20 cellular contexts compared by ENCODE assay signal in the genomic region with DNA sequence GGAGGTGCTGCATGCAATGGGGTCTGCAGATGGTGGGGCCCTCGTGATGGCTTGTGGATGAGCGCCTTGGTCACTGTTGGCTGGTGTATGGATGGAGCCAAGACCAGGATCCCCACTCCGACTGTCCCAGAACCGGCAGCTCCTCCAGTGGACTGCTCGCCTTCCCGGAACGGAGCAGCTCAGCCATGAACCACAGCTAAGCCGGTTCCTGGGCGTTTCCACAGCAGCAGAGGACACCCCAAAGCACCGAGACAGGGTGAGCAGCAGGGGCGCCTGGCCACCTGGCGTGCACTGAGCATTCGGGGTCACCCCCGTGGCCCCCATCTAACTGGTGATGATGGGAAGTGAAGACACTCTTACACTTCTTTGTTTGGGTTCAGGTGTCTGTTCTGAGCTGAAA. TPM values are rescaled to one million over a fixed set of nuclear protein-coding genes. Genes with fewer than 3 reads are reported as not detected.
DNase-seq lines count a peak whose midpoint lies in the region; ATAC-seq and TF ChIP-seq lines count a peak whose summit lies in the region.
"Had no signal": no experiment of that assay in that cellular context is flagged by ENCODE, and none has a peak within 500 bp of the region (broad histone marks: within the 10 kb centered on the region; RNA-seq: fewer than 3 reads in every experiment).

No MANE protein-coding gene starts in this region.

- H3K27me3 ChIP-seq in A673 (replicated peaks; ENCODE audit: insufficient read depth, low read depth, low read length, poor library complexity): no peaks in the 10 kb centered on the region
- H3K27me3 ChIP-seq in SU-DHL-6 (ENCODE audit: low read length): no peaks in the 10 kb centered on the region
- no peaks in the 10 kb centered on the region for H3K27me3 ChIP-seq in endodermal cell (ENCODE audit: control insufficient read depth, insufficient read depth, low read length, poor library complexity, severe bottlenecking)
- H3K27me3 ChIP-seq in H9 (ENCODE audit: insufficient read depth, low read length): no peaks in the 10 kb centered on the region
- H3K27me3 ChIP-seq: BLaER1 had no signal

- no peaks in the 10 kb centered on the region for H3K27me3 Mint-ChIP-seq in endodermal cell (ENCODE audit: insufficient read depth)
- peaks cover 3% of the 10 kb centered on the region for H3K27me3 Mint-ChIP-seq in H9 (ENCODE audit: low read depth)

- H4K20me1 ChIP-seq in SU-DHL-6 (ENCODE audit: low read depth, low read length): no peaks in the 10 kb centered on the region
- H4K20me1 ChIP-seq in H9 (ENCODE audit: control insufficient read depth, insufficient read depth, insufficient read length): no peaks in the 10 kb centered on the region
- H4K20me1 ChIP-seq: BLaER1 had no signal

- H3K4ac ChIP-seq in H9 (ENCODE audit: low read depth, low read length): no peak overlapping the region

- no peak overlapping the region for H3K56ac ChIP-seq in H9 (ENCODE audit: insufficient read length, low read depth, low read length)

- H3K9ac ChIP-seq in SU-DHL-6 (ENCODE audit: low read length) (no peak overlapping the region), endodermal cell (ENCODE audit: extremely low read depth, low read length, poor library complexity, severe bottlenecking) (no peak overlapping the region), H9 (ENCODE audit: extremely low read depth, insufficient read length, low read length) (no peak overlapping the region)
- H3K9ac ChIP-seq: BLaER1, GM23248 had no signal

- H3K9me2 ChIP-seq in SU-DHL-6 (replicated peaks; ENCODE audit: insufficient read depth, low read length): no peaks in the 10 kb centered on the region

- WGBS in endodermal cell (ENCODE audit: insufficient coverage in 1 of 2, insufficient read length in 1 of 2), 2 experiments: 88 to 91% methylated on average over 4 to 14 of the region's 14 CpGs
- WGBS in H9 (ENCODE audit: extremely low coverage, insufficient read length, low lambda C conversion rate): no CpG with 5 or more reads among the region's 14 CpGs

- no peaks in the 10 kb centered on the region for H3K79me2 ChIP-seq in SU-DHL-6 (ENCODE audit: insufficient read depth, low read length)
- no peaks in the 10 kb centered on the region for H3K79me2 ChIP-seq in H9 (ENCODE audit: insufficient read depth, low read length)

- H3K79me1 ChIP-seq in H9 (ENCODE audit: insufficient read depth, low read depth, low read length, poor library complexity, severe bottlenecking): no peaks in the 10 kb centered on the region

- TF ChIP-seq CTCF in A673 (conservative IDR thresholded peaks at IDR 0.05; ENCODE audit: low read depth, low read length) (0 out of 2 replicates have a peak, but pooled peaks have one; percentile 27), GM12873 (IDR thresholded peaks at IDR 0.05; ENCODE audit: insufficient read depth, low read depth, low read length, missing control alignments) (peak; percentile 27), SU-DHL-6 (IDR thresholded peaks at IDR 0.05; ENCODE audit: insufficient read depth, low read length, poor library complexity, severe bottlenecking) (peak; percentile 17), endodermal cell (conservative IDR thresholded peaks at IDR 0.05) (peak; percentile 46), H9 (conservative IDR thresholded peaks at IDR 0.05) (no peak)

- H4K5ac ChIP-seq in H9 (ENCODE audit: insufficient read length, low read depth, low read length): no peak overlapping the region

- H2AFZ ChIP-seq in SU-DHL-6 (ENCODE audit: low read depth, low read length, severe bottlenecking): no peak overlapping the region
- H2AFZ ChIP-seq in H9 (ENCODE audit: low read length): no peak overlapping the region
- H2AFZ ChIP-seq: GM23248 had no signal

- H2AK5ac ChIP-seq in H9 (ENCODE audit: insufficient read length, low read length): no peak overlapping the region

- POLR2A ChIA-PET in A673 (lab: Charles Lee; ENCODE audit: low non-redundant PET): no interaction called here

- no peak overlapping the region for H3T11ph ChIP-seq in H9 (ENCODE audit: low read length)

- no peak overlapping the region for H4K91ac ChIP-seq in H9 (ENCODE audit: insufficient read length, low read depth, low read length)

- no peak overlapping the region for H3K18ac ChIP-seq in H9 (ENCODE audit: insufficient read length, low read depth, low read length)

- ATAC-seq in GM18858 (IDR thresholded peaks at IDR 0.05; ENCODE audit: unreplicated experiment): no peak
- ATAC-seq: CD8-positive, alpha-beta T cell; HCT116 had no signal

- no peak overlapping the region for H2BK15ac ChIP-seq in H9 (ENCODE audit: low read depth, low read length)

- H3K23ac ChIP-seq in H9 (ENCODE audit: insufficient read length, low read depth, low read length): no peak overlapping the region

- no peak overlapping the region for H4K8ac ChIP-seq in H9 (replicated peaks; ENCODE audit: insufficient read length, low read depth, low read length)

- H3K27ac ChIP-seq in A673 (ENCODE audit: low read depth, low read length, poor library complexity, severe bottlenecking) (no peak overlapping the region), SU-DHL-6 (ENCODE audit: low read depth, low read length) (no peak overlapping the region), endodermal cell (ENCODE audit: low read depth, low read length) (no peak overlapping the region), H9 (ENCODE audit: insufficient read length, low read depth, low read length) (no peak overlapping the region)
- H3K27ac ChIP-seq: BLaER1, C4-2B, GM23248 had no signal

- H3K4me3 Mint-ChIP-seq in endodermal cell (no peak overlapping the region), H9 (no peak overlapping the region)
- H3K4me3 Mint-ChIP-seq: B cell; CD4-positive, CD25-positive, alpha-beta regulatory T cell; CD8-positive, alpha-beta T cell had no signal

- H2BK12ac ChIP-seq in H9 (ENCODE audit: insufficient read length, low read depth, low read length): no peak overlapping the region

- H3K14ac ChIP-seq in H9 (ENCODE audit: insufficient read depth, low read length): no peak overlapping the region; the same call in 1 of the 2 replicates

- no peaks in the 10 kb centered on the region for H3K36me3 Mint-ChIP-seq in endodermal cell (ENCODE audit: low read depth)
- no peaks in the 10 kb centered on the region for H3K36me3 Mint-ChIP-seq in H9 (ENCODE audit: insufficient read depth in 1 of 3, low read depth in 3 of 3)
- H3K36me3 Mint-ChIP-seq: CD4-positive, CD25-positive, alpha-beta regulatory T cell; CD8-positive, alpha-beta T cell had no signal

- H3K4me3 ChIP-seq in A673 (ENCODE audit: low read depth, low read length, poor library complexity, severe bottlenecking) (no peak overlapping the region), SU-DHL-6 (ENCODE audit: insufficient read depth, low read length, poor library complexity, severe bottlenecking) (no peak overlapping the region), endodermal cell (ENCODE audit: low read length) (no peak overlapping the region)
- H3K4me3 ChIP-seq: BLaER1, GM23248 had no signal

- H3K4me1 Mint-ChIP-seq in endodermal cell (no peaks in the 10 kb centered on the region), H9 (peaks cover 0 to 6% of the 10 kb centered on the region in 2 experiments; a peak in 1 of 4 replicates)
- H3K4me1 Mint-ChIP-seq: CD4-positive, CD25-positive, alpha-beta regulatory T cell had no signal

- DNase-seq in A673 (ENCODE audit: low spot score): no peak
- no peak for DNase-seq in endodermal cell
- DNase-seq in H9: no peak
- DNase-seq in NCI-H774 (lab: John Stamatoyannopoulos, UW): no peak
- DNase-seq: Caco-2; CD4-positive, CD25-positive, alpha-beta regulatory T cell; DMS153; DND-41; GM23248; H7 had no signal

- no peak overlapping the region for H3K4me2 ChIP-seq in SU-DHL-6 (ENCODE audit: low read depth, low read length, poor library complexity, severe bottlenecking)
- H3K4me2 ChIP-seq in H9 (ENCODE audit: insufficient read depth, insufficient read length, low read length): no peak overlapping the region
- H3K4me2 ChIP-seq: BLaER1 had no signal

- H3K23me2 ChIP-seq in H9 (ENCODE audit: insufficient read length, low read depth, low read length, poor library complexity, severe bottlenecking): no peaks in the 10 kb centered on the region

- H3K36me3 ChIP-seq in A673 (ENCODE audit: insufficient read depth, low read length, poor library complexity, severe bottlenecking) (no peaks in the 10 kb centered on the region), SU-DHL-6 (ENCODE audit: low read length) (no peaks in the 10 kb centered on the region), endodermal cell (ENCODE audit: control insufficient read depth, insufficient read depth, low read length) (no peaks in the 10 kb centered on the region)
- H3K36me3 ChIP-seq: BLaER1 had no signal

- intact Hi-C loops in A673 (cut with micrococcal nuclease; ENCODE audit: unreplicated experiment): no loop called here

- H3K9me3 Mint-ChIP-seq in endodermal cell (no peaks in the 10 kb centered on the region), H9 (peaks cover 0 to 3% of the 10 kb centered on the region in 2 experiments; a peak in 2 of 5 replicates)
- H3K9me3 Mint-ChIP-seq: CD4-positive, CD25-positive, alpha-beta regulatory T cell; CD8-positive, alpha-beta T cell had no signal

- no peak overlapping the region for H2BK5ac ChIP-seq in H9 (ENCODE audit: insufficient read length, low read length)

- H2BK20ac ChIP-seq in H9 (ENCODE audit: low read depth, low read length, poor library complexity, severe bottlenecking): no peak overlapping the region

- H3K4me1 ChIP-seq in A673 (ENCODE audit: insufficient read depth, low read length, poor library complexity, severe bottlenecking) (no peaks in the 10 kb centered on the region), endodermal cell (ENCODE audit: control insufficient read depth, insufficient read depth, low read length) (no peaks in the 10 kb centered on the region), H9 (ENCODE audit: insufficient read depth, low read length) (no peaks in the 10 kb centered on the region)
- H3K4me1 ChIP-seq: Caco-2 had no signal

- no peaks in the 10 kb centered on the region for H3F3A ChIP-seq in SU-DHL-6 (ENCODE audit: insufficient read depth)

- no TSS peak for BruUV-seq in A673 (replicated peaks; lab: Mats Ljungman, UMichigan)

- no peak overlapping the region for H2BK120ac ChIP-seq in H9 (ENCODE audit: low read depth, low read length, poor library complexity, severe bottlenecking)

- no peaks in the 10 kb centered on the region for H3K9me3 ChIP-seq in A673 (ENCODE audit: low read depth, low read length, poor library complexity, severe bottlenecking)
- no peaks in the 10 kb centered on the region for H3K9me3 ChIP-seq in SU-DHL-6 (ENCODE audit: insufficient read depth, low read length)
- no peaks in the 10 kb centered on the region for H3K9me3 ChIP-seq in endodermal cell (ENCODE audit: control insufficient read depth, low read length)
- no peaks in the 10 kb centered on the region for H3K9me3 ChIP-seq in H9 (ENCODE audit: control insufficient read depth, low read depth, low read length)
- H3K9me3 ChIP-seq: BLaER1, Caco-2 had no signal

- no peak overlapping the region for H3K27ac Mint-ChIP-seq in endodermal cell
- no peak overlapping the region for H3K27ac Mint-ChIP-seq in H9
- H3K27ac Mint-ChIP-seq: B cell; CD4-positive, CD25-positive, alpha-beta regulatory T cell; CD8-positive, alpha-beta T cell had no signal

- CTCF ChIA-PET in A673 (lab: Charles Lee): no interaction called here

RNA-seq across cellular contexts. Expression of gene CCDC187, which starts 26.1 kb away (rescaled TPM):
- not detected in 2 replicates for total RNA-seq in A673 (2021)
- under 1 TPM; 0.04 to 0.09 TPM for total RNA-seq in endodermal cell
- polyA plus RNA-seq in endodermal cell (2013, experiment 1 of 2): 0.04 TPM
- 0.04 TPM for polyA plus RNA-seq in endodermal cell (2013, experiment 2 of 2)
- total RNA-seq in H9 (2021): 0.07 and 0.09 TPM in 2 replicates
- total RNA-seq: CD4-positive, CD25-positive, alpha-beta regulatory T cell; GM23248; H1; H7 had no signal
- polyA plus RNA-seq: AG04450; CD4-positive, CD25-positive, alpha-beta regulatory T cell; GM23248 had no signal

RNA-seq across cellular contexts. Expression of gene QSOX2, which starts 32.1 kb away (rescaled TPM):
- 38.0 and 43.7 TPM in 2 replicates for total RNA-seq in A673 (2021)
- 10 to 100 TPM; 22.0 to 26.3 TPM for total RNA-seq in endodermal cell
- 29.8 TPM for polyA plus RNA-seq in endodermal cell (2013, experiment 1 of 2)
- 26.3 TPM for polyA plus RNA-seq in endodermal cell (2013, experiment 2 of 2)
- 25.0 and 25.8 TPM in 2 replicates for total RNA-seq in H9 (2021)

RNA-seq across cellular contexts. Expression of gene GPSM1, which starts 49.6 kb away (rescaled TPM):
- total RNA-seq in A673 (2021): 36.4 and 48.5 TPM in 2 replicates
- 10 to 100 TPM; 37.2 to 38.6 TPM for total RNA-seq in endodermal cell
- 48.0 TPM for polyA plus RNA-seq in endodermal cell (2013, experiment 1 of 2)
- polyA plus RNA-seq in endodermal cell (2013, experiment 2 of 2): 42.4 TPM
- 22.1 and 24.7 TPM in 2 replicates for total RNA-seq in H9 (2021)
